26 cellular contexts compared by ENCODE assay signal in the genomic region with DNA sequence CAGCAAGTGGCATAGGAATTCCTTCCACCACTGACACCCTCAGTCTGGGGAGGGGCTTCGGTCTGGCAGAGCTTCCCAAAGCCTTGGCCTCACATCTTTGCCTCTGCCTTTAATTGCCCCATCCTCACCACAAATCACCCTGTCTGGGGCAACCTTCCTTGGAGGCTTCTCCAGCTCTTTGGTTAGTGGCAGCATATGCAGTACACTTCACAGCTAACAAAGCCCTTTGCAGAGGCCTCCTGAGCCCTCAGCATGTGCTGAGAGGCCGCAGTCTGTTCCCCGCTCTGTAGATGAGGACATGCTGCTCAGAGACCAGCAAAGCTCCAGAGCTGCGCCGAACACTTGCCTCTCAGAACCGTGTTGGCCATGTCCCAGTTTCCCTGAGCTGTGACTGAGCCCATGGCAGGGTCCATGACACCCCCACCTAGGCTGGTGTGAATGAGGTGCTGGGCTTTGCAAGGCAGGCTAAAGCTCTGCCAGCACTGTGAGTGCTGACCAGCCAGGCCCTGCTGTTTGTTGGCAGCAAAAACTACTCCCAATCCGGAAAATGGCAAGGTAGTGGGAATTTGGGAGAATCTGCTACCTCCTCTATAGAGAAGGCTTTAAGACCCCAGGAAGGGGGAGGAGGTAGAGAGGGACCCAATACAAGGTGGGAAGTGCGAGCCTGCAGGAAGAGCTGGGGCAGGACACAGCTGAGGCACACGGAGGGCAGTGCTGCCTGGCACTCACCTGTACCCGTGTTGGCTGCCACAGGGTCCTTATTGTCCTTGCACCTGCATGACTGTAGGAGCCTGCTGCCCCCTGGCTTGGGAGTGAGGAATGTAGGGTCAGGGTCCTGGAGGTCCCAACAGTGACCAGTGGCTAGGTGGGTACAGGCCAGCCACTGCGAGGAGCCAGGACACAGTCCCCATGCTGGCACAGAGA. TPM values are rescaled to one million over a fixed set of nuclear protein-coding genes. Genes with fewer than 3 reads are reported as not detected.
A peak's percentile ranks its signal among the peaks of the same experiment; 100 is the strongest.
DNase-seq lines count a peak whose midpoint lies in the region; ATAC-seq, FAIRE-seq and TF ChIP-seq lines count a peak whose summit lies in the region.
"Had no signal": no experiment of that assay in that cellular context is flagged by ENCODE, and none has a peak within 500 bp of the region (broad histone marks: within the 10 kb centered on the region; RNA-seq: fewer than 3 reads in every experiment).

No MANE protein-coding gene starts in this region.

- peaks cover 5% of the 10 kb centered on the region for H3K27me3 Mint-ChIP-seq in endodermal cell (ENCODE audit: insufficient read depth)

- peak; percentile 17; the same call in 1 of the 2 replicates for TF ChIP-seq RAD21 in SK-N-SH (IDR thresholded peaks at IDR 0.05; ENCODE audit: low read length)

- H3K4me3 Mint-ChIP-seq in endodermal cell = no peak overlapping the region
- H3K4me3 Mint-ChIP-seq: activated B cell treated with CpG ODN at 0.5 μM for 24 hours; CD8-positive, alpha-beta T cell; natural killer cell; stimulated activated memory B cell treated with anti-CD40 and anti-IgM and Interleukin-4, amounts not matched to agents 10 μg/mL and 1 μg/mL and 100 μg/mL, for 72 hours had no signal

- H3K4me2 ChIP-seq in SK-N-SH = no peak overlapping the region

- ATAC-seq in SK-N-SH treated with all-trans-retinoic acid at 6 μM for 48 hours (no peak), lower lobe of right lung (peak in 1 of 2 donors; percentile 7)
- ATAC-seq: CD8-positive, alpha-beta T cell; natural killer cell; stimulated activated memory B cell treated with anti-CD40 and anti-IgM and Interleukin-4, amounts not matched to agents 10 μg/mL and 1 μg/mL and 100 μg/mL, for 72 hours had no signal

- CTCF ChIA-PET in SK-N-SH (lab: Yijun Ruan, JAX) = interaction anchor here (0.6 to 1.3 kb wide), 7 partner anchors 9 to 1099 kb away, joined by 3 to 4 read pairs (median 3); no protein-coding TSS in a partner anchor

- H3K36me3 Mint-ChIP-seq in endodermal cell (ENCODE audit: low read depth) = no peaks in the 10 kb centered on the region
- H3K36me3 Mint-ChIP-seq: CD8-positive, alpha-beta T cell; natural killer cell; stimulated activated memory B cell treated with anti-CD40 and anti-IgM and Interleukin-4, amounts not matched to agents 10 μg/mL and 1 μg/mL and 100 μg/mL, for 72 hours had no signal

- H3K9ac ChIP-seq in SK-N-SH = no peak overlapping the region
- no peak overlapping the region for H3K9ac ChIP-seq in endodermal cell (ENCODE audit: extremely low read depth, low read length, poor library complexity, severe bottlenecking)

- H3K4me1 ChIP-seq in SK-N-SH (ENCODE audit: control insufficient read depth in 1 of 2, insufficient read depth in 2 of 2, low read depth in 1 of 2, low read length in 1 of 2) (no peaks in the 10 kb centered on the region; a peak in 1 of 4 replicates), endodermal cell (ENCODE audit: control insufficient read depth, insufficient read depth, low read length) (no peaks in the 10 kb centered on the region), lower lobe of right lung (no peaks in the 10 kb centered on the region)

- H3K9me3 ChIP-seq in SK-N-SH (no peaks in the 10 kb centered on the region), endodermal cell (ENCODE audit: control insufficient read depth, low read length) (no peaks in the 10 kb centered on the region), lower lobe of right lung (no peaks in the 10 kb centered on the region)
- H3K9me3 ChIP-seq: testis had no signal

- H3K36me3 ChIP-seq in SK-N-SH (replicated peaks in 1 of 2; ENCODE audit: control insufficient read depth in 1 of 2, insufficient read depth in 2 of 2, low read length in 1 of 2) (no peaks in the 10 kb centered on the region), endodermal cell (ENCODE audit: control insufficient read depth, insufficient read depth, low read length) (no peaks in the 10 kb centered on the region), lower lobe of right lung (no peaks in the 10 kb centered on the region)
- H3K36me3 ChIP-seq: brain microvascular endothelial cell had no signal

- H3K79me2 ChIP-seq in SK-N-SH (ENCODE audit: insufficient read depth) = no peaks in the 10 kb centered on the region

- no peak for DNase-seq in SK-N-SH
- DNase-seq in endodermal cell = no peak
- DNase-seq in lower lobe of right lung = peak; percentile 25
- DNase-seq in urothelium cell line (ENCODE audit: low spot score) = no peak
- DNase-seq in NCI-H187 treated with DMSO at 0.1 percent for 48 hours (lab: John Stamatoyannopoulos, UW) = no peak
- DNase-seq in SHP77 (lab: John Stamatoyannopoulos, UW) = no peak
- no peak for DNase-seq in NCI-H128 (lab: John Stamatoyannopoulos, UW; ENCODE audit: unreplicated experiment)
- DNase-seq: 8988T; activated B cell treated with CpG ODN at 0.5 μM for 24 hours; activated gamma-delta T cell; AML-193; CD8-positive, alpha-beta T cell; cortex of kidney; DMS53; GF-D8; midbrain; natural killer cell; NCI-H1105; NCI-H446 treated with DMSO at 0.1 percent for 48 hours; testis had no signal

- no peaks in the 10 kb centered on the region for H4K20me1 ChIP-seq in SK-N-SH (ENCODE audit: insufficient read depth)

- intact Hi-C loops in lower lobe of right lung (cut with DNase I) = no loop called here

- TF ChIP-seq CTCF in SK-N-SH (IDR thresholded peaks at IDR 0.05) (no peak), endodermal cell (conservative IDR thresholded peaks at IDR 0.05) (peak; percentile 66), lower lobe of right lung (IDR thresholded peaks at IDR 0.05) (no peak)

- TF ChIP-seq EP300 in SK-N-SH (IDR thresholded peaks at IDR 0.05; ENCODE audit: borderline replicate concordance in 1 of 2, low read depth in 1 of 2, low read length in 1 of 2) = no peak

- H3K27me3 ChIP-seq in SK-N-SH (ENCODE audit: insufficient read depth) (no peaks in the 10 kb centered on the region; the same call in 1 of the 2 replicates), endodermal cell (ENCODE audit: control insufficient read depth, insufficient read depth, low read length, poor library complexity, severe bottlenecking) (no peaks in the 10 kb centered on the region), lower lobe of right lung (ENCODE audit: low read depth) (peaks cover 3% of the 10 kb centered on the region)
- H3K27me3 ChIP-seq: brain microvascular endothelial cell, testis had no signal

- POLR2A ChIA-PET in SK-N-SH (lab: Yijun Ruan, JAX) = no interaction called here

- WGBS in SK-N-SH (ENCODE audit: low lambda C conversion rate) = 58% methylated on average over 6 of the region's 11 CpGs
- WGBS in endodermal cell (ENCODE audit: insufficient coverage in 1 of 2, insufficient read length in 1 of 2), 2 experiments = 88 to 95% methylated on average over 9 to 11 of the region's 11 CpGs

- peak; percentile 61 for FAIRE-seq in urothelium cell line (lab: Jason Lieb, UNC)

- no peaks in the 10 kb centered on the region for H3F3A ChIP-seq in SK-N-SH (replicated peaks; ENCODE audit: insufficient read depth)

- H3K27ac ChIP-seq in SK-N-SH (ENCODE audit: low read depth in 2 of 2, low read length in 1 of 2) (no peak overlapping the region), endodermal cell (ENCODE audit: low read depth, low read length) (no peak overlapping the region), lower lobe of right lung (no peak overlapping the region)
- H3K27ac ChIP-seq: brain microvascular endothelial cell, skin epidermis had no signal

- H3K9me3 Mint-ChIP-seq in endodermal cell = peaks cover 4% of the 10 kb centered on the region
- H3K9me3 Mint-ChIP-seq: activated B cell treated with CpG ODN at 0.5 μM for 24 hours; CD8-positive, alpha-beta T cell; natural killer cell; stimulated activated memory B cell treated with anti-CD40 and anti-IgM and Interleukin-4, amounts not matched to agents 10 μg/mL and 1 μg/mL and 100 μg/mL, for 72 hours had no signal

- peaks cover 3% of the 10 kb centered on the region for H3K4me1 Mint-ChIP-seq in endodermal cell
- H3K4me1 Mint-ChIP-seq: activated B cell treated with CpG ODN at 0.5 μM for 24 hours, natural killer cell had no signal

- no peak overlapping the region for H2AFZ ChIP-seq in SK-N-SH (ENCODE audit: low read depth)

- H3K4me3 ChIP-seq in SK-N-SH (ENCODE audit: low read depth in 2 of 2, low read length in 1 of 2) (no peak overlapping the region), endodermal cell (ENCODE audit: low read length) (no peak overlapping the region), lower lobe of right lung (no peak overlapping the region)
- H3K4me3 ChIP-seq: skin epidermis, testis had no signal

- no peak overlapping the region for H3K27ac Mint-ChIP-seq in endodermal cell
- H3K27ac Mint-ChIP-seq: activated B cell treated with CpG ODN at 0.5 μM for 24 hours; CD8-positive, alpha-beta T cell; natural killer cell; stimulated activated memory B cell treated with anti-CD40 and anti-IgM and Interleukin-4, amounts not matched to agents 10 μg/mL and 1 μg/mL and 100 μg/mL, for 72 hours had no signal

- H3K9me2 ChIP-seq in SK-N-SH = no peaks in the 10 kb centered on the region

TF ChIP-seq in SK-N-SH, 30 proteins besides CTCF, POLR2A, EP300 and RAD21:
- TF ChIP-seq SIN3A (IDR thresholded peaks at IDR 0.05; ENCODE audit: borderline replicate concordance, low read depth, low read length) = no peak
- TF ChIP-seq YY1 (IDR thresholded peaks at IDR 0.05; ENCODE audit: low read depth) = no peak
- TF ChIP-seq GATA2 (CRISPR knock-in tag; IDR thresholded peaks at IDR 0.05) = no peak
- no peak for TF ChIP-seq TEAD4 (IDR thresholded peaks at IDR 0.05; ENCODE audit: borderline replicate concordance, insufficient read depth)
TF ChIP-seq in SK-N-SH: peak in this region for 0.

TF ChIP-seq in SK-N-SH treated with all-trans-retinoic acid at 6 μM for 48 hours, 23 proteins besides CTCF, POLR2A, EP300 and RAD21 (continues in another document):
- no peak for TF ChIP-seq ZNF8 (CRISPR knock-in tag; IDR thresholded peaks at IDR 0.05)
- no peak for TF ChIP-seq TCF4 (CRISPR knock-in tag; IDR thresholded peaks at IDR 0.05; ENCODE audit: borderline replicate concordance)
- TF ChIP-seq SNAI2 (CRISPR knock-in tag; IDR thresholded peaks at IDR 0.05) = no peak
- TF ChIP-seq ZNF70 (CRISPR knock-in tag; IDR thresholded peaks at IDR 0.05) = no peak
- no peak for TF ChIP-seq BACH2 (CRISPR knock-in tag; IDR thresholded peaks at IDR 0.05; ENCODE audit: borderline replicate concordance)

RNA-seq across cellular contexts. Expression of a gene that starts 8.4 kb away (rescaled TPM):
- polyA plus RNA-seq in SK-N-SH (2012; rRNA removed) = 0.28 and 0.39 TPM in 2 replicates
- 0.19 and 0.33 TPM in 2 replicates for polyA plus RNA-seq in SK-N-SH (2012; cell fraction: cytosol; rRNA removed)
- 0.32 and 0.50 TPM in 2 replicates for polyA plus RNA-seq in SK-N-SH (2012; cell fraction: nucleus; rRNA removed)
- total RNA-seq in endodermal cell (10 to 100 TPM; 20.7 to 31.1 TPM), lower lobe of right lung (40.1 TPM)
- 7.3 TPM for polyA plus RNA-seq in endodermal cell (2013, experiment 1 of 2)
- polyA plus RNA-seq in endodermal cell (2013, experiment 2 of 2) = 5.6 TPM

RNA-seq across cellular contexts. Expression of a gene that starts 29.1 kb away (rescaled TPM):
- not detected in 2 replicates for polyA plus RNA-seq in SK-N-SH (2012; rRNA removed)
- polyA plus RNA-seq in SK-N-SH (2012; cell fraction: cytosol; rRNA removed) = not detected in 2 replicates
- not detected in 2 replicates for polyA plus RNA-seq in SK-N-SH (2012; cell fraction: nucleus; rRNA removed)
- total RNA-seq in endodermal cell = under 1 TPM; 0.44 to 0.66 TPM
- 2.6 TPM for polyA plus RNA-seq in endodermal cell (2013, experiment 1 of 2)
- polyA plus RNA-seq in endodermal cell (2013, experiment 2 of 2) = 1.6 TPM
- 21.5 TPM for total RNA-seq in lower lobe of right lung
- total RNA-seq: activated B cell treated with CpG ODN at 0.5 μM for 24 hours; CD8-positive, alpha-beta T cell; LHCN-M2; natural killer cell had no signal
- polyA plus RNA-seq: adipose tissue had no signal

Comparison
In these comparisons a context has a peak if more than half of its experiments do, and no peak if none do; other contexts are left out.
1. RNA of a gene that starts 29.1 kb away (total RNA-seq): 21.5 TPM in lower lobe of right lung (single experiment); 0.44 to 0.66 TPM in endodermal cell; every median in the first group is over 10 times any median in the second.